1 cellular context compared by ENCODE assay signal in the genomic region with DNA sequence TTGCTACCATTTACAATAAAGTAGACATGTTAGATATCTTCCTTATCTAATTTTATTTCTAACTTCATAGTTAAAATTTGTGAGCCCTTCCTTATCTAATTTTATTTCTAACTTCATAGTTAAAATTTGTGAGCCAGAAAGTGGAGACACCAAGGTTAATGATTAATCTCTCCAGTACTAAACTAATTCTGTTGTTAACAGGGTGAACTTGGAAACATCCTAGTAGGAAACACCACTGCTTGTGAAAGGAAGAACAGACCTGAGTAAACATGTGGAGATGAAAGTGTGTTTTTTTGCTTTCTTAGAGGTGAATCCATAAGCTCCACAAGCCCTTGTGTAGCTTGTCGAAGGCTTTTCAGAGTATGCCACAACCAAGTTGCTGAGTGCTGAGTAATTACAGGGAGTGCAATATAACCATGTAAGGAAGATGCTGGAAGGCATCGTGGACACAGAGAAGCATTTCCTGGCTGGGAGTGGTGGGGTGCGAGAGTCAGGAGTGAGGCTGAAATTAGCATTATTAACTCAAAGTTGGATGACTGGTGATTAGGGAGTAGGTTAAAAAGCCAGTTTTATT.
TF ChIP-seq lines count a peak whose summit lies in the region.

No MANE protein-coding gene starts in this region.

TF ChIP-seq in IMR-90, 13 proteins besides CTCF, POLR2A, EP300 and RAD21 (continued from another document):
- TF ChIP-seq, protein P1, sequence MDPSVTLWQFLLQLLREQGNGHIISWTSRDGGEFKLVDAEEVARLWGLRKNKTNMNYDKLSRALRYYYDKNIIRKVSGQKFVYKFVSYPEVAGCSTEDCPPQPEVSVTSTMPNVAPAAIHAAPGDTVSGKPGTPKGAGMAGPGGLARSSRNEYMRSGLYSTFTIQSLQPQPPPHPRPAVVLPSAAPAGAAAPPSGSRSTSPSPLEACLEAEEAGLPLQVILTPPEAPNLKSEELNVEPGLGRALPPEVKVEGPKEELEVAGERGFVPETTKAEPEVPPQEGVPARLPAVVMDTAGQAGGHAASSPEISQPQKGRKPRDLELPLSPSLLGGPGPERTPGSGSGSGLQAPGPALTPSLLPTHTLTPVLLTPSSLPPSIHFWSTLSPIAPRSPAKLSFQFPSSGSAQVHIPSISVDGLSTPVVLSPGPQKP (IDR thresholded peaks at IDR 0.05; ENCODE audit: borderline replicate concordance, low read depth, low read length): no peak
- TF ChIP-seq, protein P2, sequence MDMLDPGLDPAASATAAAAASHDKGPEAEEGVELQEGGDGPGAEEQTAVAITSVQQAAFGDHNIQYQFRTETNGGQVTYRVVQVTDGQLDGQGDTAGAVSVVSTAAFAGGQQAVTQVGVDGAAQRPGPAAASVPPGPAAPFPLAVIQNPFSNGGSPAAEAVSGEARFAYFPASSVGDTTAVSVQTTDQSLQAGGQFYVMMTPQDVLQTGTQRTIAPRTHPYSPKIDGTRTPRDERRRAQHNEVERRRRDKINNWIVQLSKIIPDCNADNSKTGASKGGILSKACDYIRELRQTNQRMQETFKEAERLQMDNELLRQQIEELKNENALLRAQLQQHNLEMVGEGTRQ (IDR thresholded peaks at IDR 0.05; ENCODE audit: low read depth, low read length): no peak
- no peak for TF ChIP-seq SMC3 (IDR thresholded peaks at IDR 0.05; ENCODE audit: low read depth, low read length)
TF ChIP-seq in IMR-90: peak in this region for 0.
